6 cellular contexts compared by ENCODE assay signal in the genomic region with DNA sequence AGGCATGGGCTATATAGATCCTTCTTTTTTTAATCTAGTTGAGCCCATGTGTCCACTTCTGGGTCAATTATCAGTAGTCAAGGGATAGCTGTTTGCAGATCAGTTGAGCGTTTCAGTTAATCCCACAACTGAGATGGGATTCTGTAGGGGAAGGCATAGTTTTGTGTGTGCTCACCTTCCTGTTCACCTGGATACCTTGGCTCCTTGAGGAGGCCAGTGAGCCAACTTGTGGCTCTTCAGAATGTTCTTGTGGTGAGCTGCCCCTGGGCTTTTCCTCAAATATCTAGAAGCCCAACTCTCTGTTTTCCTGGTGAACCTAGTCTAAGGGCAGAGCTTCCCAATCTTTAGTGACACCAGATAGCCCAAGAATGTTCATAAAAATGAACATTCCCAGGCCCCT.
"Had no signal": no experiment of that assay in that cellular context is flagged by ENCODE, and none has a peak within 500 bp of the region (broad histone marks: within the 10 kb centered on the region; RNA-seq: fewer than 3 reads in every experiment).

No MANE protein-coding gene starts in this region.

- ATAC-seq: HepG2, K562 had no signal

- H3K4me3 ChIP-seq: K562 had no signal

- DNase-seq: IMR-90, KBM-7, KG1 had no signal

- H3K27ac ChIP-seq: HL-60 had no signal
